Comparison of ENCODE assay signal across 8 cellular contexts in genomic region chr5:150356575-150357284, GRCh38. TPM values are rescaled to one million over a fixed set of nuclear protein-coding genes. Genes with fewer than 3 reads are reported as not detected.
DNase-seq lines count a peak whose midpoint lies in the region; ATAC-seq and TF ChIP-seq lines count a peak whose summit lies in the region.

No MANE protein-coding gene starts in this region.

- CTCF ChIA-PET in GM10248 (lab: Yijun Ruan, JAX) = no interaction called here

- H3K36me3 ChIP-seq in lower lobe of right lung = peaks cover 11% of the 10 kb centered on the region
- H3K36me3 ChIP-seq in tibial artery = peaks cover 7 to 17% (median 10%) of the 10 kb centered on the region in 3 donors

- H3K36me3 Mint-ChIP-seq in activated T-cell treated with anti-CD3 and anti-CD28 coated beads, Interleukin-2, amount 50 U/mL, for 72 hours (ENCODE audit: insufficient read depth in 2 of 2) = peaks cover 1 to 5% of the 10 kb centered on the region in 2 donors

- intact Hi-C loops in lower lobe of right lung (cut with DNase I) = no loop called here
- intact Hi-C loops in tibial artery (cut with DNase I; ENCODE audit: low total_unique reads) = no loop called here

- H3K27ac ChIP-seq in lower lobe of right lung = peak overlapping the region; percentile 76
- peak overlapping the region; percentile 62 to 67 for H3K27ac ChIP-seq in tibial artery

- TF ChIP-seq CTCF in astrocyte of the spinal cord (IDR thresholded peaks at IDR 0.05; ENCODE audit: low read depth, low read length) (no peak), lower lobe of right lung (IDR thresholded peaks at IDR 0.05) (no peak), tibial artery (IDR thresholded peaks at IDR 0.05) (no peak), GM10248 (IDR thresholded peaks at IDR 0.05; ENCODE audit: control extremely low read depth, extremely low read depth, low read depth, missing control alignments) (no peak)

- DNase-seq in activated T-cell treated with anti-CD3 and anti-CD28 coated beads, Interleukin-2, amount 50 U/mL, for 72 hours = no peak
- DNase-seq in activated T-cell treated with anti-CD3 and anti-CD28 coated beads, Interleukin-2, amount 50 U/mL, for 48 hours = no peak
- DNase-seq in astrocyte of the spinal cord (ENCODE audit: low read depth, low spot score) = peak; percentile 5
- no peak for DNase-seq in lower lobe of right lung
- no peak for DNase-seq in tibial artery
- no peak for DNase-seq in GM10248 (ENCODE audit: extremely low spot score)
- DNase-seq in Kasumi-1 (lab: John Stamatoyannopoulos, UW) = no peak

- H3K9me3 Mint-ChIP-seq in activated T-cell treated with anti-CD3 and anti-CD28 coated beads, Interleukin-2, amount 50 U/mL, for 72 hours = no peaks in the 10 kb centered on the region

- H3K4me1 ChIP-seq in lower lobe of right lung (peaks cover 21% of the 10 kb centered on the region), tibial artery (peaks cover 0 to 21% (median 14%) of the 10 kb centered on the region in 4 donors)

- peak overlapping the region; percentile 59 for H3K27ac Mint-ChIP-seq in activated T-cell treated with anti-CD3 and anti-CD28 coated beads, Interleukin-2, amount 50 U/mL, for 72 hours

- H3K4me1 Mint-ChIP-seq in activated T-cell treated with anti-CD3 and anti-CD28 coated beads, Interleukin-2, amount 50 U/mL, for 72 hours (ENCODE audit: low read depth) = peaks cover 31% of the 10 kb centered on the region

- no peak for ATAC-seq in activated T-cell treated with anti-CD3 and anti-CD28 coated beads, Interleukin-2, amount 50 U/mL, for 72 hours (replicated peaks in 1 of 2)
- ATAC-seq in lower lobe of right lung = no peak
- no peak for ATAC-seq in GM19351 (IDR thresholded peaks at IDR 0.05; ENCODE audit: unreplicated experiment)

- in situ Hi-C loops in astrocyte of the spinal cord (cut with HindIII; ENCODE audit: low sequenced_read_pairs) = no loop called here

- H3K27me3 ChIP-seq in lower lobe of right lung (ENCODE audit: low read depth) = no peaks in the 10 kb centered on the region
- no peaks in the 10 kb centered on the region for H3K27me3 ChIP-seq in tibial artery

- H3K9me3 ChIP-seq in lower lobe of right lung = no peaks in the 10 kb centered on the region
- no peaks in the 10 kb centered on the region for H3K9me3 ChIP-seq in tibial artery

- POLR2A ChIA-PET in GM10248 (lab: Yijun Ruan, JAX) = no interaction called here

- peak overlapping the region; percentile 31 for H3K4me3 ChIP-seq in astrocyte of the spinal cord (ENCODE audit: low read depth, low read length)
- H3K4me3 ChIP-seq in lower lobe of right lung = peak overlapping the region; percentile 96
- peak overlapping the region; percentile 67 to 85 for H3K4me3 ChIP-seq in tibial artery

- H3K4me3 Mint-ChIP-seq in activated T-cell treated with anti-CD3 and anti-CD28 coated beads, Interleukin-2, amount 50 U/mL, for 72 hours = peak overlapping the region; percentile 87 to 90

- no peaks in the 10 kb centered on the region for H3K27me3 Mint-ChIP-seq in activated T-cell treated with anti-CD3 and anti-CD28 coated beads, Interleukin-2, amount 50 U/mL, for 72 hours (ENCODE audit: low read depth)

RNA-seq across cellular contexts. Expression of gene TCOF1, which starts 0.8 kb away (rescaled TPM):
- total RNA-seq in activated T-cell treated with anti-CD3 and anti-CD28 coated beads, Interleukin-2, amount 50 U/mL, for 72 hours = 10 to 100 TPM; 55.5 to 62.3 TPM
- 27.1 TPM for total RNA-seq in lower lobe of right lung

RNA-seq across cellular contexts. Expression of gene ARSI, which starts 54.0 kb away (rescaled TPM):
- not detected for total RNA-seq in activated T-cell treated with anti-CD3 and anti-CD28 coated beads, Interleukin-2, amount 50 U/mL, for 72 hours
- 3.5 TPM for total RNA-seq in lower lobe of right lung

RNA-seq across cellular contexts. Expression of gene CD74, which starts 56.0 kb away (rescaled TPM):
- 100 to 1,000 TPM; 363 to 455 TPM for total RNA-seq in activated T-cell treated with anti-CD3 and anti-CD28 coated beads, Interleukin-2, amount 50 U/mL, for 72 hours
- total RNA-seq in lower lobe of right lung = 4,221 TPM

Comparison
In these comparisons a context has a peak if more than half of its experiments do, and no peak if none do; other contexts are left out.
1. H3K4me3 ChIP-seq: peak in every context shown above with its lines; median percentile 96 in lower lobe of right lung; 76 in tibial artery; 31 in astrocyte of the spinal cord.